ENCODE assay signal across 1 cellular context in genomic region chr2:31297751-31298150, GRCh38.
TF ChIP-seq lines count a peak whose summit lies in the region.

No MANE protein-coding gene starts in this region.

TF ChIP-seq in IMR-90, 13 proteins besides CTCF, POLR2A, EP300 and RAD21:
- TF ChIP-seq, protein P1, sequence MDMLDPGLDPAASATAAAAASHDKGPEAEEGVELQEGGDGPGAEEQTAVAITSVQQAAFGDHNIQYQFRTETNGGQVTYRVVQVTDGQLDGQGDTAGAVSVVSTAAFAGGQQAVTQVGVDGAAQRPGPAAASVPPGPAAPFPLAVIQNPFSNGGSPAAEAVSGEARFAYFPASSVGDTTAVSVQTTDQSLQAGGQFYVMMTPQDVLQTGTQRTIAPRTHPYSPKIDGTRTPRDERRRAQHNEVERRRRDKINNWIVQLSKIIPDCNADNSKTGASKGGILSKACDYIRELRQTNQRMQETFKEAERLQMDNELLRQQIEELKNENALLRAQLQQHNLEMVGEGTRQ (IDR thresholded peaks at IDR 0.05; ENCODE audit: low read depth, low read length): no peak
- TF ChIP-seq FOS (IDR thresholded peaks at IDR 0.05; ENCODE audit: low read depth, low read length) (peak; percentile 71), MXI1 (IDR thresholded peaks at IDR 0.05; ENCODE audit: borderline replicate concordance, low read depth, low read length) (no peak), BHLHE40 (IDR thresholded peaks at IDR 0.05; ENCODE audit: low read depth, low read length) (0 out of 2 replicates have a peak, but pooled peaks have one; percentile 24), NFE2L2 (IDR thresholded peaks at IDR 0.05; ENCODE audit: low read depth, low read length) (no peak), CEBPB (IDR thresholded peaks at IDR 0.05; ENCODE audit: low read depth, low read length) (no peak)
